2 cellular contexts compared by ENCODE assay signal in genomic region chr12:21301-22189, GRCh38.
TF ChIP-seq lines count a peak whose summit lies in the region.

No MANE protein-coding gene starts in this region.

TF ChIP-seq in SK-N-SH treated with all-trans-retinoic acid at 6 μM for 48 hours, 23 proteins besides CTCF, POLR2A, EP300 and RAD21 (continued from another document):
- TF ChIP-seq GLIS3 (CRISPR knock-in tag; IDR thresholded peaks at IDR 0.05) (no peak), ISL1 (CRISPR knock-in tag; IDR thresholded peaks at IDR 0.05) (no peak), ZFP3 (CRISPR knock-in tag; IDR thresholded peaks at IDR 0.05) (no peak), ESRRG (CRISPR knock-in tag; IDR thresholded peaks at IDR 0.05) (no peak), ZNF70 (CRISPR knock-in tag; IDR thresholded peaks at IDR 0.05) (no peak), SNAI2 (CRISPR knock-in tag; IDR thresholded peaks at IDR 0.05) (no peak), ZNF8 (CRISPR knock-in tag; IDR thresholded peaks at IDR 0.05) (no peak), TCF4 (CRISPR knock-in tag; IDR thresholded peaks at IDR 0.05; ENCODE audit: borderline replicate concordance) (no peak), RARB (CRISPR knock-in tag; IDR thresholded peaks at IDR 0.05) (no peak), PATZ1 (CRISPR knock-in tag; IDR thresholded peaks at IDR 0.05; ENCODE audit: borderline replicate concordance) (no peak)
- TF ChIP-seq, protein P1, sequence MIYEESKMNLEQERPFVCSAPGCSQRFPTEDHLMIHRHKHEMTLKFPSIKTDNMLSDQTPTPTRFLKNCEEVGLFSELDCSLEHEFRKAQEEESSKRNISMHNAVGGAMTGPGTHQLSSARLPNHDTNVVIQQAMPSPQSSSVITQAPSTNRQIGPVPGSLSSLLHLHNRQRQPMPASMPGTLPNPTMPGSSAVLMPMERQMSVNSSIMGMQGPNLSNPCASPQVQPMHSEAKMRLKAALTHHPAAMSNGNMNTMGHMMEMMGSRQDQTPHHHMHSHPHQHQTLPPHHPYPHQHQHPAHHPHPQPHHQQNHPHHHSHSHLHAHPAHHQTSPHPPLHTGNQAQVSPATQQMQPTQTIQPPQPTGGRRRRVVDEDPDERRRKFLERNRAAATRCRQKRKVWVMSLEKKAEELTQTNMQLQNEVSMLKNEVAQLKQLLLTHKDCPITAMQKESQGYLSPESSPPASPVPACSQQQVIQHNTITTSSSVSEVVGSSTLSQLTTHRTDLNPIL (CRISPR knock-in tag; IDR thresholded peaks at IDR 0.05; ENCODE audit: low read depth): no peak
- TF ChIP-seq, protein P2, sequence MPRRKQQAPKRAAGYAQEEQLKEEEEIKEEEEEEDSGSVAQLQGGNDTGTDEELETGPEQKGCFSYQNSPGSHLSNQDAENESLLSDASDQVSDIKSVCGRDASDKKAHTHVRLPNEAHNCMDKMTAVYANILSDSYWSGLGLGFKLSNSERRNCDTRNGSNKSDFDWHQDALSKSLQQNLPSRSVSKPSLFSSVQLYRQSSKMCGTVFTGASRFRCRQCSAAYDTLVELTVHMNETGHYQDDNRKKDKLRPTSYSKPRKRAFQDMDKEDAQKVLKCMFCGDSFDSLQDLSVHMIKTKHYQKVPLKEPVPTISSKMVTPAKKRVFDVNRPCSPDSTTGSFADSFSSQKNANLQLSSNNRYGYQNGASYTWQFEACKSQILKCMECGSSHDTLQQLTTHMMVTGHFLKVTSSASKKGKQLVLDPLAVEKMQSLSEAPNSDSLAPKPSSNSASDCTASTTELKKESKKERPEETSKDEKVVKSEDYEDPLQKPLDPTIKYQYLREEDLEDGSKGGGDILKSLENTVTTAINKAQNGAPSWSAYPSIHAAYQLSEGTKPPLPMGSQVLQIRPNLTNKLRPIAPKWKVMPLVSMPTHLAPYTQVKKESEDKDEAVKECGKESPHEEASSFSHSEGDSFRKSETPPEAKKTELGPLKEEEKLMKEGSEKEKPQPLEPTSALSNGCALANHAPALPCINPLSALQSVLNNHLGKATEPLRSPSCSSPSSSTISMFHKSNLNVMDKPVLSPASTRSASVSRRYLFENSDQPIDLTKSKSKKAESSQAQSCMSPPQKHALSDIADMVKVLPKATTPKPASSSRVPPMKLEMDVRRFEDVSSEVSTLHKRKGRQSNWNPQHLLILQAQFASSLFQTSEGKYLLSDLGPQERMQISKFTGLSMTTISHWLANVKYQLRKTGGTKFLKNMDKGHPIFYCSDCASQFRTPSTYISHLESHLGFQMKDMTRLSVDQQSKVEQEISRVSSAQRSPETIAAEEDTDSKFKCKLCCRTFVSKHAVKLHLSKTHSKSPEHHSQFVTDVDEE (CRISPR knock-in tag; IDR thresholded peaks at IDR 0.05): no peak

TF ChIP-seq in SK-N-SH, 30 proteins besides CTCF, POLR2A, EP300 and RAD21 (continued from another document):
- TF ChIP-seq PBX3 (IDR thresholded peaks at IDR 0.05): no peak
- no peak for TF ChIP-seq TEAD4 (IDR thresholded peaks at IDR 0.05; ENCODE audit: borderline replicate concordance, insufficient read depth)
- no peak for TF ChIP-seq ELF1 (IDR thresholded peaks at IDR 0.05)
- no peak for TF ChIP-seq REST (IDR thresholded peaks at IDR 0.05; ENCODE audit: low read depth, low read length)
- TF ChIP-seq GABPA (IDR thresholded peaks at IDR 0.05; ENCODE audit: low read depth): no peak
- TF ChIP-seq SMC3 (IDR thresholded peaks at IDR 0.05; ENCODE audit: low read depth, low read length): no peak
- TF ChIP-seq MXI1 (IDR thresholded peaks at IDR 0.05; ENCODE audit: low read depth, low read length): no peak
- no peak for TF ChIP-seq IRF3 (IDR thresholded peaks at IDR 0.05; ENCODE audit: low read depth, low read length)
